27 cellular contexts compared by ENCODE assay signal in genomic region chr17:34369571-34369970, GRCh38. TPM values are rescaled to one million over a fixed set of nuclear protein-coding genes. Genes with fewer than 3 reads are reported as not detected.
DNase-seq lines count a peak whose midpoint lies in the region; TF ChIP-seq lines count a peak whose summit lies in the region.
"Had no signal": no experiment of that assay in that cellular context is flagged by ENCODE, and none has a peak within 500 bp of the region (broad histone marks: within the 10 kb centered on the region; RNA-seq: fewer than 3 reads in every experiment).

No MANE protein-coding gene starts in this region.

- TF ChIP-seq CTCF in MM.1S (IDR thresholded peaks at IDR 0.05; ENCODE audit: low read length) (no peak), type B pancreatic cell (conservative IDR thresholded peaks at IDR 0.05) (no peak)

- H3K36me3 ChIP-seq in MM.1S (replicated peaks; ENCODE audit: insufficient read depth, low read length), result no peaks in the 10 kb centered on the region

- intact Hi-C loops in activated CD4-positive, alpha-beta T cell treated with anti-CD3 and anti-CD28 coated beads, Interleukin-2, amount 10 ng/mL, durations not matched to agents 24 days and 14 days (cut with micrococcal nuclease), result no loop called here
- intact Hi-C loops in dendritic cell treated with granulocyte-macrophage colony-stimulating factor and Interleukin-4, amounts not matched to agents 40 ng/mL and 50 ng/mL, for 4 days (cut with micrococcal nuclease), result no loop called here

- peaks cover 17% of the 10 kb centered on the region for H3K27me3 Mint-ChIP-seq in activated CD4-positive, alpha-beta T cell treated with anti-CD3 and anti-CD28 coated beads, Interleukin-2, amount 10 ng/mL, durations not matched to agents 24 days and 14 days
- peaks cover 8% of the 10 kb centered on the region for H3K27me3 Mint-ChIP-seq in dendritic cell treated with granulocyte-macrophage colony-stimulating factor and Interleukin-4, amounts not matched to agents 40 ng/mL and 50 ng/mL, for 4 days
- peaks cover 23% of the 10 kb centered on the region for H3K27me3 Mint-ChIP-seq in type B pancreatic cell

- no peak overlapping the region for H2AFZ ChIP-seq in MM.1S (ENCODE audit: low read length)

- no peak overlapping the region for H3K4me3 Mint-ChIP-seq in activated CD4-positive, alpha-beta T cell treated with anti-CD3 and anti-CD28 coated beads, Interleukin-2, amount 10 ng/mL, durations not matched to agents 24 days and 14 days
- no peak overlapping the region for H3K4me3 Mint-ChIP-seq in dendritic cell treated with granulocyte-macrophage colony-stimulating factor and Interleukin-4, amounts not matched to agents 40 ng/mL and 50 ng/mL, for 4 days
- no peak overlapping the region for H3K4me3 Mint-ChIP-seq in type B pancreatic cell
- H3K4me3 Mint-ChIP-seq: B cell; CD8-positive, alpha-beta memory T cell had no signal

- no peaks in the 10 kb centered on the region for H3K9me3 Mint-ChIP-seq in activated CD4-positive, alpha-beta T cell treated with anti-CD3 and anti-CD28 coated beads, Interleukin-2, amount 10 ng/mL, durations not matched to agents 24 days and 14 days
- H3K9me3 Mint-ChIP-seq in dendritic cell treated with granulocyte-macrophage colony-stimulating factor and Interleukin-4, amounts not matched to agents 40 ng/mL and 50 ng/mL, for 4 days, result no peaks in the 10 kb centered on the region
- no peaks in the 10 kb centered on the region for H3K9me3 Mint-ChIP-seq in type B pancreatic cell
- H3K9me3 Mint-ChIP-seq: CD14-positive monocyte; CD8-positive, alpha-beta memory T cell had no signal

- no peaks in the 10 kb centered on the region for H3K9me2 ChIP-seq in MM.1S (replicated peaks; ENCODE audit: insufficient read depth, low read length)

- peak overlapping the region; percentile 10 for H3K27ac Mint-ChIP-seq in activated CD4-positive, alpha-beta T cell treated with anti-CD3 and anti-CD28 coated beads, Interleukin-2, amount 10 ng/mL, durations not matched to agents 24 days and 14 days
- peak overlapping the region; percentile 33 for H3K27ac Mint-ChIP-seq in dendritic cell treated with granulocyte-macrophage colony-stimulating factor and Interleukin-4, amounts not matched to agents 40 ng/mL and 50 ng/mL, for 4 days
- no peak overlapping the region for H3K27ac Mint-ChIP-seq in type B pancreatic cell
- H3K27ac Mint-ChIP-seq: B cell; CD8-positive, alpha-beta memory T cell had no signal

- H3K4me3 ChIP-seq in MM.1S (ENCODE audit: low read length), result no peak overlapping the region
- H3K4me3 ChIP-seq: K562, SK-N-MC had no signal

- H3K79me2 ChIP-seq in MM.1S (ENCODE audit: low read length), result no peaks in the 10 kb centered on the region

- H3F3A ChIP-seq in MM.1S (ENCODE audit: insufficient read depth, low read length), result peaks cover 73% of the 10 kb centered on the region

- H3K4me1 ChIP-seq in MM.1S (ENCODE audit: low read length), result peaks cover 96% of the 10 kb centered on the region

- no peaks in the 10 kb centered on the region for H3K9me3 ChIP-seq in MM.1S (replicated peaks; ENCODE audit: insufficient read depth, low read length)

- H3K4me2 ChIP-seq in MM.1S (ENCODE audit: low read depth, low read length), result 0 out of 2 replicates have a peak overlapping the region, but pooled peaks have one; percentile 50

- peak overlapping the region; percentile 96 for H3K27ac ChIP-seq in MM.1S (ENCODE audit: low read length)
- H3K27ac ChIP-seq: 22Rv1, SK-N-MC had no signal

- DNase-seq in activated CD4-positive, alpha-beta T cell treated with anti-CD3 and anti-CD28 coated beads, Interleukin-2, amount 10 ng/mL, durations not matched to agents 24 days and 14 days, result no peak
- no peak for DNase-seq in activated CD4-positive, alpha-beta T cell treated with anti-CD3 and anti-CD28 coated beads, Interleukin-2, amount 50 U/mL, for 1 hour
- no peak for DNase-seq in MM.1S
- DNase-seq in type B pancreatic cell (ENCODE audit: extremely low spot score, unreplicated experiment), result peak; percentile 66
- no peak for DNase-seq in SW480 (ENCODE audit: low spot score)
- DNase-seq in hippocampal formation (lab: John Stamatoyannopoulos, UW), result no peak
- no peak for DNase-seq in nucleus accumbens (lab: John Stamatoyannopoulos, UW)
- DNase-seq: Calu3; CD8-positive, alpha-beta memory T cell; DMS153; H7; NCI-H1048; NCI-H1417; NCI-H1694; NCI-H2029 treated with DMSO at 0.1 percent for 48 hours; NCI-H2227 treated with DMSO at 0.1 percent for 48 hours; NCI-H526 treated with DMSO at 0.1 percent for 48 hours; SIG-M5 had no signal

- peak overlapping the region; percentile 57 for H3K9ac ChIP-seq in MM.1S (ENCODE audit: low read length)

- H4K20me1 ChIP-seq in MM.1S (ENCODE audit: insufficient read depth, low read length), result no peaks in the 10 kb centered on the region

- no peaks in the 10 kb centered on the region for H3K36me3 Mint-ChIP-seq in activated CD4-positive, alpha-beta T cell treated with anti-CD3 and anti-CD28 coated beads, Interleukin-2, amount 10 ng/mL, durations not matched to agents 24 days and 14 days (ENCODE audit: low read depth)
- no peaks in the 10 kb centered on the region for H3K36me3 Mint-ChIP-seq in dendritic cell treated with granulocyte-macrophage colony-stimulating factor and Interleukin-4, amounts not matched to agents 40 ng/mL and 50 ng/mL, for 4 days (ENCODE audit: low read depth)
- H3K36me3 Mint-ChIP-seq in type B pancreatic cell, result no peaks in the 10 kb centered on the region
- H3K36me3 Mint-ChIP-seq: CD8-positive, alpha-beta memory T cell had no signal

- no peaks in the 10 kb centered on the region for H3K27me3 ChIP-seq in MM.1S (replicated peaks; ENCODE audit: insufficient read depth, low read length)

- peaks cover 51% of the 10 kb centered on the region for H3K4me1 Mint-ChIP-seq in activated CD4-positive, alpha-beta T cell treated with anti-CD3 and anti-CD28 coated beads, Interleukin-2, amount 10 ng/mL, durations not matched to agents 24 days and 14 days
- peaks cover under 1% of the 10 kb centered on the region for H3K4me1 Mint-ChIP-seq in dendritic cell treated with granulocyte-macrophage colony-stimulating factor and Interleukin-4, amounts not matched to agents 40 ng/mL and 50 ng/mL, for 4 days (ENCODE audit: low read depth)
- H3K4me1 Mint-ChIP-seq in type B pancreatic cell (ENCODE audit: unreplicated experiment), result peaks cover 16% of the 10 kb centered on the region

RNA-seq across cellular contexts. Expression of gene CCL1, which starts 6.5 kb away (rescaled TPM):
- total RNA-seq in activated CD4-positive, alpha-beta T cell treated with anti-CD3 and anti-CD28 coated beads, Interleukin-2, amount 10 ng/mL, durations not matched to agents 24 days and 14 days, result 105 and 111 TPM in 2 replicates
- not detected in 2 replicates for total RNA-seq in type B pancreatic cell (ENCODE audit: low replicate concordance)
- total RNA-seq: B cell, Calu3, Daoy, G401, H7, K562, NCI-H460 had no signal

RNA-seq across cellular contexts. Expression of gene CCL13, which starts 13.3 kb away (rescaled TPM):
- total RNA-seq in activated CD4-positive, alpha-beta T cell treated with anti-CD3 and anti-CD28 coated beads, Interleukin-2, amount 10 ng/mL, durations not matched to agents 24 days and 14 days, result not detected in 2 replicates
- total RNA-seq in type B pancreatic cell (ENCODE audit: low replicate concordance), result not detected in 2 replicates
- total RNA-seq: B cell; Calu3; CD8-positive, alpha-beta memory T cell; Daoy; G401; H7; K562; NCI-H460 had no signal

RNA-seq across cellular contexts. Expression of gene CCL8, which starts 50.3 kb away (rescaled TPM):
- not detected in 2 replicates for total RNA-seq in activated CD4-positive, alpha-beta T cell treated with anti-CD3 and anti-CD28 coated beads, Interleukin-2, amount 10 ng/mL, durations not matched to agents 24 days and 14 days
- not detected in 2 replicates for total RNA-seq in type B pancreatic cell (ENCODE audit: low replicate concordance)
- total RNA-seq: B cell; Calu3; CD8-positive, alpha-beta memory T cell; Daoy; G401; H7; K562; NCI-H460 had no signal

Comparison
In these comparisons a context has a peak if more than half of its experiments do, and no peak if none do; other contexts are left out.
1. RNA of gene CCL1, which starts 6.5 kb away (total RNA-seq): 105 to 111 TPM in activated CD4-positive, alpha-beta T cell treated with anti-CD3 and anti-CD28 coated beads, Interleukin-2, amount 10 ng/mL, durations not matched to agents 24 days and 14 days; not detected in type B pancreatic cell; every median in the first group is over 100 times any median in the second.